In the genomic region with DNA sequence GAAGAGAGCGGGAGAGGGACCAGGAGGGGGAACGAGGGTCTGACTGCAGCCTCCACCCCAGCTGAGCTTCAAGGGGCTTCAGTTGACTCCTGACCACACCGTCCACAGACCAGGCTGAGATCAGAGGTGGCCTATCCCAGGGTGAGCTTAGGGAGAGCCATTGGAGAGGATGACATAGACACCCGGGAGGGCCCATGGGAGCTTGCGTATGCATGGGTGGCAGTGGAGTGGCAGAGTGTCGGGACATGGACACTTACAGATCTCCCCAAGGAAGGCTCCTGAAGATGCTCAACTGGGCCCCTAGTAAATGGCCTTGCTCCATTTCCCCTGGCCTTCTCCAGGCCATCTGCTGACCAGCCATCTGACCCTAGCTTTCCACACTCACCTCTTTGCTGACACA, we compare ENCODE assay signal across 20 cellular contexts. TPM values are rescaled to one million over a fixed set of nuclear protein-coding genes. Genes with fewer than 3 reads are reported as not detected.
DNase-seq lines count a peak whose midpoint lies in the region; ATAC-seq and TF ChIP-seq lines count a peak whose summit lies in the region.
"Had no signal": no experiment of that assay in that cellular context is flagged by ENCODE, and none has a peak within 500 bp of the region (broad histone marks: within the 10 kb centered on the region; RNA-seq: fewer than 3 reads in every experiment).

No MANE protein-coding gene starts in this region.

- DNase-seq in CD14-positive monocyte (ENCODE audit: low spot score) (no peak), HL-60 (ENCODE audit: low read depth in 1 of 2, low spot score in 1 of 2) (no peak), nephron progenitor cell (no peak), body of pancreas (no peak)
- DNase-seq in stimulated activated effector memory CD8-positive, alpha-beta T cell treated with anti-CD3 and anti-CD28 coated beads, Interleukin-12 subunit alpha, Interleukin-12 subunit beta, amount 100 ng/mL, for 72 hours (ENCODE audit: low spot score in 2 of 2), result no peak
- DNase-seq in stimulated activated naive CD8-positive, alpha-beta T cell treated with anti-CD3 and anti-CD28 coated beads, Interleukin-15, Interleukin-2, amounts not matched to agents 100 U/mL and 50 U/mL, for 24 hours, result no peak
- DNase-seq: ACHN; BE2C; CD8-positive, alpha-beta memory T cell; COR-L47; DMS 273 treated with DMSO at 0.1 percent for 48 hours; DMS53; DND-41; EL; GM23248; HCEC 1CT; IMR-90 had no signal

- H3K27ac Mint-ChIP-seq in CD14-positive monocyte, result peak overlapping the region in 4 of 7 donors; percentile 67 to 76 (median 74)
- peak overlapping the region; percentile 46 for H3K27ac Mint-ChIP-seq in nephron progenitor cell
- peak overlapping the region; percentile 54 for H3K27ac Mint-ChIP-seq in stimulated activated effector memory CD8-positive, alpha-beta T cell treated with anti-CD3 and anti-CD28 coated beads, Interleukin-12 subunit alpha, Interleukin-12 subunit beta, amount 100 ng/mL, for 72 hours

- H3K4me3 Mint-ChIP-seq in CD14-positive monocyte, result no peak overlapping the region
- no peak overlapping the region for H3K4me3 Mint-ChIP-seq in nephron progenitor cell
- no peak overlapping the region for H3K4me3 Mint-ChIP-seq in stimulated activated effector memory CD8-positive, alpha-beta T cell treated with anti-CD3 and anti-CD28 coated beads, Interleukin-12 subunit alpha, Interleukin-12 subunit beta, amount 100 ng/mL, for 72 hours
- H3K4me3 Mint-ChIP-seq: CD8-positive, alpha-beta memory T cell had no signal

- H3K27me3 Mint-ChIP-seq in CD14-positive monocyte (ENCODE audit: low read depth in 3 of 3) (peaks cover 0 to under 1% (median 0%) of the 10 kb centered on the region in 3 donors), nephron progenitor cell (ENCODE audit: low read depth, poor library complexity) (peaks cover 17% of the 10 kb centered on the region)
- H3K27me3 Mint-ChIP-seq: CD8-positive, alpha-beta memory T cell had no signal

- no peak for ATAC-seq in stimulated activated effector memory CD8-positive, alpha-beta T cell treated with anti-CD3 and anti-CD28 coated beads, Interleukin-12 subunit alpha, Interleukin-12 subunit beta, amount 100 ng/mL, for 72 hours
- no peak for ATAC-seq in stimulated activated naive CD8-positive, alpha-beta T cell treated with anti-CD3 and anti-CD28 coated beads, Interleukin-15, Interleukin-2, amounts not matched to agents 100 U/mL and 50 U/mL, for 24 hours
- ATAC-seq in GM18868 (IDR thresholded peaks at IDR 0.05; ENCODE audit: unreplicated experiment) (no peak), body of pancreas (no peak)
- ATAC-seq: GM12878 had no signal

- peaks cover 10% of the 10 kb centered on the region for H3K4me1 ChIP-seq in body of pancreas
- H3K4me1 ChIP-seq: BE2C had no signal

- peaks cover 57% of the 10 kb centered on the region for H3K4me1 Mint-ChIP-seq in CD14-positive monocyte
- H3K4me1 Mint-ChIP-seq in nephron progenitor cell, result peaks cover 12% of the 10 kb centered on the region
- H3K4me1 Mint-ChIP-seq in stimulated activated effector memory CD8-positive, alpha-beta T cell treated with anti-CD3 and anti-CD28 coated beads, Interleukin-12 subunit alpha, Interleukin-12 subunit beta, amount 100 ng/mL, for 72 hours, result peaks cover 34% of the 10 kb centered on the region

- TF ChIP-seq POLR2A in body of pancreas (IDR thresholded peaks at IDR 0.05), result no peak

- intact Hi-C loops in CD14-positive monocyte (cut with micrococcal nuclease), result no loop called here
- intact Hi-C loops in body of pancreas (cut with DNase I), result no loop called here

- H3K4me3 ChIP-seq in HL-60 (replicated peaks; ENCODE audit: insufficient read depth, low read length), result peak overlapping the region; percentile 16
- no peak overlapping the region for H3K4me3 ChIP-seq in body of pancreas
- H3K4me3 ChIP-seq: GM12878, GM23248 had no signal

- 85 to 89% methylated on average over 6 of the region's 6 CpGs for WGBS in body of pancreas, 2 donors

- peak overlapping the region; percentile 95 for H3K27ac ChIP-seq in HL-60 (replicated peaks)
- no peak overlapping the region for H3K27ac ChIP-seq in body of pancreas
- H3K27ac ChIP-seq: GM23248 had no signal

- H3K9me3 Mint-ChIP-seq in CD14-positive monocyte, result peaks cover 0 to 5% (median 0%) of the 10 kb centered on the region in 7 donors
- no peaks in the 10 kb centered on the region for H3K9me3 Mint-ChIP-seq in nephron progenitor cell
- no peaks in the 10 kb centered on the region for H3K9me3 Mint-ChIP-seq in stimulated activated effector memory CD8-positive, alpha-beta T cell treated with anti-CD3 and anti-CD28 coated beads, Interleukin-12 subunit alpha, Interleukin-12 subunit beta, amount 100 ng/mL, for 72 hours
- H3K9me3 Mint-ChIP-seq: CD8-positive, alpha-beta memory T cell had no signal

- H3K36me3 Mint-ChIP-seq in CD14-positive monocyte (peaks cover 0 to 5% of the 10 kb centered on the region in 2 donors), nephron progenitor cell (ENCODE audit: low read depth) (no peaks in the 10 kb centered on the region)
- H3K36me3 Mint-ChIP-seq in stimulated activated effector memory CD8-positive, alpha-beta T cell treated with anti-CD3 and anti-CD28 coated beads, Interleukin-12 subunit alpha, Interleukin-12 subunit beta, amount 100 ng/mL, for 72 hours, result no peaks in the 10 kb centered on the region
- H3K36me3 Mint-ChIP-seq: CD8-positive, alpha-beta memory T cell had no signal

- H3K9me3 ChIP-seq in body of pancreas, result no peaks in the 10 kb centered on the region
- H3K9me3 ChIP-seq: BE2C had no signal

- H3K36me3 ChIP-seq in body of pancreas (replicated peaks in 1 of 2; ENCODE audit: insufficient read depth in 1 of 2, low read depth in 2 of 2), result no peaks in the 10 kb centered on the region
- H3K36me3 ChIP-seq: BE2C had no signal

- H3K27me3 ChIP-seq in HL-60 (ENCODE audit: insufficient read depth, poor library complexity, severe bottlenecking), result no peaks in the 10 kb centered on the region
- H3K27me3 ChIP-seq in body of pancreas, result no peaks in the 10 kb centered on the region
- H3K27me3 ChIP-seq: BE2C had no signal

- TF ChIP-seq CTCF in CD14-positive monocyte (IDR thresholded peaks at IDR 0.05), result no peak
- no peak for TF ChIP-seq CTCF in HL-60 (IDR thresholded peaks at IDR 0.05; ENCODE audit: insufficient read depth, low read length)
- TF ChIP-seq CTCF in nephron progenitor cell (IDR thresholded peaks at IDR 0.05), result no peak
- no peak for TF ChIP-seq CTCF in body of pancreas (IDR thresholded peaks at IDR 0.05)

RNA-seq across cellular contexts. Expression of a gene that starts 12.6 kb away (rescaled TPM):
- polyA plus RNA-seq in CD14-positive monocyte, result 10 to 100 TPM; 20.9 to 38.7 TPM
- total RNA-seq in body of pancreas, result 10 to 100 TPM; 13.5 to 63.6 TPM

RNA-seq across cellular contexts. Expression of a gene that starts 31.1 kb away (rescaled TPM):
- polyA plus RNA-seq in CD14-positive monocyte, result 1 to 10 TPM; 1.2 to 2.0 TPM
- total RNA-seq in body of pancreas, result 1 to 10 TPM in 1 of 2 donors, under 1 TPM in 1; 0.26 to 3.3 TPM

RNA-seq across cellular contexts. Expression of a gene that starts 40.1 kb away (rescaled TPM):
- polyA plus RNA-seq in CD14-positive monocyte, result not detected
- total RNA-seq in body of pancreas, result under 1 TPM in 1 of 2 donors, not detected in 1; 0.26 TPM
- total RNA-seq: GM23248, H4, IMR-90 had no signal
- polyA plus RNA-seq: GM23248, IMR-90 had no signal

RNA-seq across cellular contexts. Expression of a gene that starts 53.6 kb away (rescaled TPM):
- 100 to 1,000 TPM; 176 to 199 TPM for polyA plus RNA-seq in CD14-positive monocyte
- 10 to 100 TPM; 26.7 to 35.8 TPM for total RNA-seq in body of pancreas
